11 cellular contexts compared by ENCODE assay signal in the genomic region with DNA sequence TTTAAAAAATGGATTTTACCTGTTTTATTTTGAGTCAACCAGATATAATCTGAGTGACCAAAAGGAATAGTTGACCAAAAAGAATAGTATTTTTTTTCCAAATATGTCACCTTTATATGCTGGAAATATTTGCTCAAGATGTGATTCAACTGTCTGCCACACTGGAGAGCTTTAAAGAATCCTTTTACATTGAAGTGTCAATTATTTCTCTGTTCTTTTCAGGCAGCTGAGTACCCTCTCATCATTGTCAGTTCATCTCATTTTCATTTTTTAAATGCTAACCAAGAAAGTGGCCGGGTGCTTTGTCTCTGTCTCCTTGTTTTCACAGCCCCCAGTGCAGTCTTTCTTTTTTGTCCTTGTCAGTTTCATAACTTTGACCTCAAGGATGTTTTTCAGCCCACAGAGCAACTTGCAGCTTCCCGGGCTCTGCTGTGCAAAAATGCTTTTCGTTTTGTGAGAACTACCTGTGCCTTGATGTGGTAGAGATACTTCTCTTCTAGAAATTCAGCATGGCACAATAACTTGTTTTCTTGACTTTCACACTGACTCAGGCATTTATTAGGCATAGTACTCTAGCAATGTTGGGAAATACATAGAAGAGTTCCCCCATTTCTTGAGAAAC. TPM values are rescaled to one million over a fixed set of nuclear protein-coding genes. Genes with fewer than 3 reads are reported as not detected.
DNase-seq lines count a peak whose midpoint lies in the region; ATAC-seq lines count a peak whose summit lies in the region.
"Had no signal": no experiment of that assay in that cellular context is flagged by ENCODE, and none has a peak within 500 bp of the region (broad histone marks: within the 10 kb centered on the region; RNA-seq: fewer than 3 reads in every experiment).

No MANE protein-coding gene starts in this region.

- ATAC-seq in GM19023 (IDR thresholded peaks at IDR 0.05; ENCODE audit: unreplicated experiment) (peak; percentile 69), GM21723 (IDR thresholded peaks at IDR 0.05; ENCODE audit: unreplicated experiment) (peak; percentile 78), HG03039 (IDR thresholded peaks at IDR 0.05; ENCODE audit: unreplicated experiment) (no peak)
- ATAC-seq in naive thymus-derived CD4-positive, alpha-beta T cell, result peak; percentile 78

- peaks cover 6 to 48% of the 10 kb centered on the region in 2 donors for H3K4me1 ChIP-seq in naive thymus-derived CD4-positive, alpha-beta T cell (ENCODE audit: control insufficient read depth in 2 of 2, insufficient read depth in 2 of 2, low read length in 2 of 2)

- H3K27ac Mint-ChIP-seq in naive thymus-derived CD4-positive, alpha-beta T cell, result peak overlapping the region; percentile 34 to 94 (median 83)

- no peak overlapping the region for H3K4me3 ChIP-seq in naive thymus-derived CD4-positive, alpha-beta T cell (ENCODE audit: low read length)
- H3K4me3 ChIP-seq: suprapubic skin had no signal

- H3K9me3 Mint-ChIP-seq in naive thymus-derived CD4-positive, alpha-beta T cell, result peaks cover 0 to 6% (median 0%) of the 10 kb centered on the region in 11 donors

- POLR2A ChIA-PET in naive thymus-derived CD4-positive, alpha-beta T cell (lab: Charles Lee), result interaction anchor here (0.6 to 6.3 kb wide), 7 partner anchors 9 to 58 kb away, joined by 3 to 35 read pairs (median 3); a partner anchor contains a TSS

- intact Hi-C loops in naive thymus-derived CD4-positive, alpha-beta T cell (cut with micrococcal nuclease), result loop anchor here (1.0 to 5.0 kb wide), 9 partner anchors 11 to 318 kb away; a partner anchor contains a TSS

- H3K27ac ChIP-seq in naive thymus-derived CD4-positive, alpha-beta T cell (ENCODE audit: low read depth, low read length), result no peak overlapping the region
- H3K27ac ChIP-seq: HL-60, suprapubic skin had no signal

- H3K27me3 Mint-ChIP-seq in naive thymus-derived CD4-positive, alpha-beta T cell, result no peaks in the 10 kb centered on the region

- peaks cover 0 to 7% (median 4%) of the 10 kb centered on the region in 5 donors for H3K36me3 Mint-ChIP-seq in naive thymus-derived CD4-positive, alpha-beta T cell

- no peaks in the 10 kb centered on the region for H3K36me3 ChIP-seq in naive thymus-derived CD4-positive, alpha-beta T cell (ENCODE audit: control insufficient read depth in 2 of 3, insufficient read depth in 3 of 3, low read length in 3 of 3)
- H3K36me3 ChIP-seq: suprapubic skin had no signal

- peak; percentile 73 for DNase-seq in NCI-H2227 (lab: John Stamatoyannopoulos, UW; ENCODE audit: unreplicated experiment)
- peak in 8 of 9 donors; percentile 18 to 74 (median 63) for DNase-seq in naive thymus-derived CD4-positive, alpha-beta T cell
- DNase-seq in DMS79 (lab: John Stamatoyannopoulos, UW), result no peak
- DNase-seq in NCI-H510A (lab: John Stamatoyannopoulos, UW), result no peak
- DNase-seq: EL, NCI-H2081 had no signal

- peak overlapping the region; percentile 36 to 83 (median 70) for H3K4me3 Mint-ChIP-seq in naive thymus-derived CD4-positive, alpha-beta T cell

- CTCF ChIA-PET in naive thymus-derived CD4-positive, alpha-beta T cell (lab: Charles Lee), result interaction anchor here (0.6 kb wide), 2 partner anchors 19 to 98 kb away, joined by 3 read pairs; no protein-coding TSS in a partner anchor

- peaks cover 30 to 82% (median 63%) of the 10 kb centered on the region in 7 donors for H3K4me1 Mint-ChIP-seq in naive thymus-derived CD4-positive, alpha-beta T cell

- no peaks in the 10 kb centered on the region for H3K9me3 ChIP-seq in naive thymus-derived CD4-positive, alpha-beta T cell (ENCODE audit: control insufficient read depth in 2 of 3, low read length in 3 of 3)
- H3K9me3 ChIP-seq: suprapubic skin had no signal

- no peaks in the 10 kb centered on the region for H3K27me3 ChIP-seq in naive thymus-derived CD4-positive, alpha-beta T cell (ENCODE audit: control insufficient read depth in 2 of 2, insufficient read depth in 2 of 2, low read length in 2 of 2)
- H3K27me3 ChIP-seq: suprapubic skin had no signal

RNA-seq across cellular contexts. Expression of a gene that starts 23.4 kb away (rescaled TPM):
- total RNA-seq in naive thymus-derived CD4-positive, alpha-beta T cell, result 10 to 100 TPM; 17.3 to 28.4 (median 20.9) TPM
- 10 to 100 TPM in 1 of 2 donors, 1 to 10 TPM in 1; 9.1 to 15.4 TPM for polyA plus RNA-seq in naive thymus-derived CD4-positive, alpha-beta T cell

Comparison
In these comparisons a context has a peak if more than half of its experiments do, and no peak if none do; other contexts are left out.
1. DNase-seq: peak in NCI-H2227 (single experiment) and naive thymus-derived CD4-positive, alpha-beta T cell (8 of 9); none in DMS79 (single experiment) and NCI-H510A (single experiment).